ENCODE assay signal across 1 cellular context in the genomic region with DNA sequence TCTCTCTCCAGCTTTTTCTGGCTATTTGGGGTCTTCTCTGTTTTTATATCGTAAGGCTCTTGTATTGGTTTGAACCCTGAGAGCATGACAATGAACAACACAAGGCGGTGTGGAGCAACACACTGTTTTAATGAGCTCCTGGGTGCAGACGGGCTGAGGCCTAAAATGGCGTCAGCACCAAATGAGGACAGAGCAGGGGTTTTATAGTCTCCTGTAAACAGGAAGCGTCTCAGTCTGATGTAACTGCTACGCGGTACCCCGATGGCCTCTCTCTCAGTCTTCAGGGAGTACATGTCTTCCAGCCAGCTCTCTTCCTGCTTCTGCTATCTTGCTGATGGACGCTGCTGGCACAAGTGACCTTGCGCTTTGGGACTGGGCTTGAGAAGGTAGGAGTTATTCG.
TF ChIP-seq lines count a peak whose summit lies in the region.

No MANE protein-coding gene starts in this region.

TF ChIP-seq in K562, 482 proteins besides CTCF, POLR2A, EP300 and RAD21 (continued from another document and continues in another):
- TF ChIP-seq, protein P1, sequence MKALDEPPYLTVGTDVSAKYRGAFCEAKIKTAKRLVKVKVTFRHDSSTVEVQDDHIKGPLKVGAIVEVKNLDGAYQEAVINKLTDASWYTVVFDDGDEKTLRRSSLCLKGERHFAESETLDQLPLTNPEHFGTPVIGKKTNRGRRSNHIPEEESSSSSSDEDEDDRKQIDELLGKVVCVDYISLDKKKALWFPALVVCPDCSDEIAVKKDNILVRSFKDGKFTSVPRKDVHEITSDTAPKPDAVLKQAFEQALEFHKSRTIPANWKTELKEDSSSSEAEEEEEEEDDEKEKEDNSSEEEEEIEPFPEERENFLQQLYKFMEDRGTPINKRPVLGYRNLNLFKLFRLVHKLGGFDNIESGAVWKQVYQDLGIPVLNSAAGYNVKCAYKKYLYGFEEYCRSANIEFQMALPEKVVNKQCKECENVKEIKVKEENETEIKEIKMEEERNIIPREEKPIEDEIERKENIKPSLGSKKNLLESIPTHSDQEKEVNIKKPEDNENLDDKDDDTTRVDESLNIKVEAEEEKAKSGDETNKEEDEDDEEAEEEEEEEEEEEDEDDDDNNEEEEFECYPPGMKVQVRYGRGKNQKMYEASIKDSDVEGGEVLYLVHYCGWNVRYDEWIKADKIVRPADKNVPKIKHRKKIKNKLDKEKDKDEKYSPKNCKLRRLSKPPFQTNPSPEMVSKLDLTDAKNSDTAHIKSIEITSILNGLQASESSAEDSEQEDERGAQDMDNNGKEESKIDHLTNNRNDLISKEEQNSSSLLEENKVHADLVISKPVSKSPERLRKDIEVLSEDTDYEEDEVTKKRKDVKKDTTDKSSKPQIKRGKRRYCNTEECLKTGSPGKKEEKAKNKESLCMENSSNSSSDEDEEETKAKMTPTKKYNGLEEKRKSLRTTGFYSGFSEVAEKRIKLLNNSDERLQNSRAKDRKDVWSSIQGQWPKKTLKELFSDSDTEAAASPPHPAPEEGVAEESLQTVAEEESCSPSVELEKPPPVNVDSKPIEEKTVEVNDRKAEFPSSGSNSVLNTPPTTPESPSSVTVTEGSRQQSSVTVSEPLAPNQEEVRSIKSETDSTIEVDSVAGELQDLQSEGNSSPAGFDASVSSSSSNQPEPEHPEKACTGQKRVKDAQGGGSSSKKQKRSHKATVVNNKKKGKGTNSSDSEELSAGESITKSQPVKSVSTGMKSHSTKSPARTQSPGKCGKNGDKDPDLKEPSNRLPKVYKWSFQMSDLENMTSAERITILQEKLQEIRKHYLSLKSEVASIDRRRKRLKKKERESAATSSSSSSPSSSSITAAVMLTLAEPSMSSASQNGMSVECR (CRISPR knock-in tag; IDR thresholded peaks at IDR 0.05): no peak
- no peak for TF ChIP-seq ATF1 (CRISPR knock-in tag; IDR thresholded peaks at IDR 0.05)
- 0 out of 2 replicates have a peak, but pooled peaks have one; percentile 22 for TF ChIP-seq ATF1 (tag; IDR thresholded peaks at IDR 0.05)
- TF ChIP-seq, protein P2, sequence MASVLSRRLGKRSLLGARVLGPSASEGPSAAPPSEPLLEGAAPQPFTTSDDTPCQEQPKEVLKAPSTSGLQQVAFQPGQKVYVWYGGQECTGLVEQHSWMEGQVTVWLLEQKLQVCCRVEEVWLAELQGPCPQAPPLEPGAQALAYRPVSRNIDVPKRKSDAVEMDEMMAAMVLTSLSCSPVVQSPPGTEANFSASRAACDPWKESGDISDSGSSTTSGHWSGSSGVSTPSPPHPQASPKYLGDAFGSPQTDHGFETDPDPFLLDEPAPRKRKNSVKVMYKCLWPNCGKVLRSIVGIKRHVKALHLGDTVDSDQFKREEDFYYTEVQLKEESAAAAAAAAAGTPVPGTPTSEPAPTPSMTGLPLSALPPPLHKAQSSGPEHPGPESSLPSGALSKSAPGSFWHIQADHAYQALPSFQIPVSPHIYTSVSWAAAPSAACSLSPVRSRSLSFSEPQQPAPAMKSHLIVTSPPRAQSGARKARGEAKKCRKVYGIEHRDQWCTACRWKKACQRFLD (CRISPR knock-in tag; IDR thresholded peaks at IDR 0.05): peak; percentile 71; the same call in 1 of the 2 replicates
- TF ChIP-seq RBM22 (IDR thresholded peaks at IDR 0.05; ENCODE audit: low read depth, low read length, poor library complexity, severe bottlenecking): no peak
- TF ChIP-seq, protein P3, sequence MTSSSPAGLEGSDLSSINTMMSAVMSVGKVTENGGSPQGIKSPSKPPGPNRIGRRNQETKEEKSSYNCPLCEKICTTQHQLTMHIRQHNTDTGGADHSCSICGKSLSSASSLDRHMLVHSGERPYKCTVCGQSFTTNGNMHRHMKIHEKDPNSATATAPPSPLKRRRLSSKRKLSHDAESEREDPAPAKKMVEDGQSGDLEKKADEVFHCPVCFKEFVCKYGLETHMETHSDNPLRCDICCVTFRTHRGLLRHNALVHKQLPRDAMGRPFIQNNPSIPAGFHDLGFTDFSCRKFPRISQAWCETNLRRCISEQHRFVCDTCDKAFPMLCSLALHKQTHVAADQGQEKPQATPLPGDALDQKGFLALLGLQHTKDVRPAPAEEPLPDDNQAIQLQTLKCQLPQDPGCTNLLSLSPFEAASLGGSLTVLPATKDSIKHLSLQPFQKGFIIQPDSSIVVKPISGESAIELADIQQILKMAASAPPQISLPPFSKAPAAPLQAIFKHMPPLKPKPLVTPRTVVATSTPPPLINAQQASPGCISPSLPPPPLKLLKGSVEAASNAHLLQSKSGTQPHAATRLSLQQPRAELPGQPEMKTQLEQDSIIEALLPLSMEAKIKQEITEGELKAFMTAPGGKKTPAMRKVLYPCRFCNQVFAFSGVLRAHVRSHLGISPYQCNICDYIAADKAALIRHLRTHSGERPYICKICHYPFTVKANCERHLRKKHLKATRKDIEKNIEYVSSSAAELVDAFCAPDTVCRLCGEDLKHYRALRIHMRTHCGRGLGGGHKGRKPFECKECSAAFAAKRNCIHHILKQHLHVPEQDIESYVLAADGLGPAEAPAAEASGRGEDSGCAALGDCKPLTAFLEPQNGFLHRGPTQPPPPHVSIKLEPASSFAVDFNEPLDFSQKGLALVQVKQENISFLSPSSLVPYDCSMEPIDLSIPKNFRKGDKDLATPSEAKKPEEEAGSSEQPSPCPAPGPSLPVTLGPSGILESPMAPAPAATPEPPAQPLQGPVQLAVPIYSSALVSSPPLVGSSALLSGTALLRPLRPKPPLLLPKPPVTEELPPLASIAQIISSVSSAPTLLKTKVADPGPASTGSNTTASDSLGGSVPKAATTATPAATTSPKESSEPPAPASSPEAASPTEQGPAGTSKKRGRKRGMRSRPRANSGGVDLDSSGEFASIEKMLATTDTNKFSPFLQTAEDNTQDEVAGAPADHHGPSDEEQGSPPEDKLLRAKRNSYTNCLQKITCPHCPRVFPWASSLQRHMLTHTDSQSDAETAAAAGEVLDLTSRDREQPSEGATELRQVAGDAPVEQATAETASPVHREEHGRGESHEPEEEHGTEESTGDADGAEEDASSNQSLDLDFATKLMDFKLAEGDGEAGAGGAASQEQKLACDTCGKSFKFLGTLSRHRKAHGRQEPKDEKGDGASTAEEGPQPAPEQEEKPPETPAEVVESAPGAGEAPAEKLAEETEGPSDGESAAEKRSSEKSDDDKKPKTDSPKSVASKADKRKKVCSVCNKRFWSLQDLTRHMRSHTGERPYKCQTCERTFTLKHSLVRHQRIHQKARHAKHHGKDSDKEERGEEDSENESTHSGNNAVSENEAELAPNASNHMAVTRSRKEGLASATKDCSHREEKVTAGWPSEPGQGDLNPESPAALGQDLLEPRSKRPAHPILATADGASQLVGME (CRISPR knock-in tag; IDR thresholded peaks at IDR 0.05): no peak
- no peak for TF ChIP-seq PTTG1 (tag; IDR thresholded peaks at IDR 0.05; ENCODE audit: low read depth)
- TF ChIP-seq ZNF583 (CRISPR knock-in tag; IDR thresholded peaks at IDR 0.05): peak; percentile 43; the same call in 1 of the 2 replicates
- no peak for TF ChIP-seq SAP30 (IDR thresholded peaks at IDR 0.05; ENCODE audit: borderline replicate concordance, insufficient read depth, low read depth, low read length, poor library complexity, severe bottlenecking)
- TF ChIP-seq RFX1 (IDR thresholded peaks at IDR 0.05): no peak
- TF ChIP-seq MYBL2 (IDR thresholded peaks at IDR 0.05; ENCODE audit: low read depth): no peak
- no peak for TF ChIP-seq MYBL2 (CRISPR knock-in tag; IDR thresholded peaks at IDR 0.05; ENCODE audit: borderline replicate concordance)
- no peak for TF ChIP-seq KLF13 (tag; IDR thresholded peaks at IDR 0.05; ENCODE audit: borderline replicate concordance, low read depth)
- TF ChIP-seq, protein P4, sequence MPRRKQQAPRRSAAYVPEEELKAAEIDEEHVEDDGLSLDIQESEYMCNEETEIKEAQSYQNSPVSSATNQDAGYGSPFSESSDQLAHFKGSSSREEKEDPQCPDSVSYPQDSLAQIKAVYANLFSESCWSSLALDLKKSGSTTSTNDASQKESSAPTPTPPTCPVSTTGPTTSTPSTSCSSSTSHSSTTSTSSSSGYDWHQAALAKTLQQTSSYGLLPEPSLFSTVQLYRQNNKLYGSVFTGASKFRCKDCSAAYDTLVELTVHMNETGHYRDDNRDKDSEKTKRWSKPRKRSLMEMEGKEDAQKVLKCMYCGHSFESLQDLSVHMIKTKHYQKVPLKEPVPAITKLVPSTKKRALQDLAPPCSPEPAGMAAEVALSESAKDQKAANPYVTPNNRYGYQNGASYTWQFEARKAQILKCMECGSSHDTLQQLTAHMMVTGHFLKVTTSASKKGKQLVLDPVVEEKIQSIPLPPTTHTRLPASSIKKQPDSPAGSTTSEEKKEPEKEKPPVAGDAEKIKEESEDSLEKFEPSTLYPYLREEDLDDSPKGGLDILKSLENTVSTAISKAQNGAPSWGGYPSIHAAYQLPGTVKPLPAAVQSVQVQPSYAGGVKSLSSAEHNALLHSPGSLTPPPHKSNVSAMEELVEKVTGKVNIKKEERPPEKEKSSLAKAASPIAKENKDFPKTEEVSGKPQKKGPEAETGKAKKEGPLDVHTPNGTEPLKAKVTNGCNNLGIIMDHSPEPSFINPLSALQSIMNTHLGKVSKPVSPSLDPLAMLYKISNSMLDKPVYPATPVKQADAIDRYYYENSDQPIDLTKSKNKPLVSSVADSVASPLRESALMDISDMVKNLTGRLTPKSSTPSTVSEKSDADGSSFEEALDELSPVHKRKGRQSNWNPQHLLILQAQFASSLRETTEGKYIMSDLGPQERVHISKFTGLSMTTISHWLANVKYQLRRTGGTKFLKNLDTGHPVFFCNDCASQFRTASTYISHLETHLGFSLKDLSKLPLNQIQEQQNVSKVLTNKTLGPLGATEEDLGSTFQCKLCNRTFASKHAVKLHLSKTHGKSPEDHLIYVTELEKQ (CRISPR knock-in tag; IDR thresholded peaks at IDR 0.05): no peak
- no peak for TF ChIP-seq STAT5B (CRISPR knock-in tag; IDR thresholded peaks at IDR 0.05)
- TF ChIP-seq EGR1 (conservative IDR thresholded peaks at IDR 0.05): no peak
- TF ChIP-seq, protein P5, sequence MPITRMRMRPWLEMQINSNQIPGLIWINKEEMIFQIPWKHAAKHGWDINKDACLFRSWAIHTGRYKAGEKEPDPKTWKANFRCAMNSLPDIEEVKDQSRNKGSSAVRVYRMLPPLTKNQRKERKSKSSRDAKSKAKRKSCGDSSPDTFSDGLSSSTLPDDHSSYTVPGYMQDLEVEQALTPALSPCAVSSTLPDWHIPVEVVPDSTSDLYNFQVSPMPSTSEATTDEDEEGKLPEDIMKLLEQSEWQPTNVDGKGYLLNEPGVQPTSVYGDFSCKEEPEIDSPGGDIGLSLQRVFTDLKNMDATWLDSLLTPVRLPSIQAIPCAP (CRISPR knock-in tag; IDR thresholded peaks at IDR 0.05; ENCODE audit: borderline replicate concordance): no peak
- no peak for TF ChIP-seq PYGO2 (tag; IDR thresholded peaks at IDR 0.05)
- no peak for TF ChIP-seq RUNX1 (IDR thresholded peaks at IDR 0.05; ENCODE audit: low read depth)
- no peak for TF ChIP-seq ZNF146 (CRISPR knock-in tag; IDR thresholded peaks at IDR 0.05; ENCODE audit: unreplicated experiment)
- TF ChIP-seq, protein P6, sequence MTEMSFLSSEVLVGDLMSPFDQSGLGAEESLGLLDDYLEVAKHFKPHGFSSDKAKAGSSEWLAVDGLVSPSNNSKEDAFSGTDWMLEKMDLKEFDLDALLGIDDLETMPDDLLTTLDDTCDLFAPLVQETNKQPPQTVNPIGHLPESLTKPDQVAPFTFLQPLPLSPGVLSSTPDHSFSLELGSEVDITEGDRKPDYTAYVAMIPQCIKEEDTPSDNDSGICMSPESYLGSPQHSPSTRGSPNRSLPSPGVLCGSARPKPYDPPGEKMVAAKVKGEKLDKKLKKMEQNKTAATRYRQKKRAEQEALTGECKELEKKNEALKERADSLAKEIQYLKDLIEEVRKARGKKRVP (CRISPR knock-in tag; IDR thresholded peaks at IDR 0.05): peak; percentile 65
- TF ChIP-seq PHF8 (IDR thresholded peaks at IDR 0.05; ENCODE audit: borderline replicate concordance, low read length): no peak
- TF ChIP-seq POLR3A (IDR thresholded peaks at IDR 0.05; ENCODE audit: borderline replicate concordance, extremely low read depth, insufficient read depth, insufficient read length): no peak
- no peak for TF ChIP-seq OTX1 (CRISPR knock-in tag; IDR thresholded peaks at IDR 0.05)
- TF ChIP-seq ZNF311 (CRISPR knock-in tag; IDR thresholded peaks at IDR 0.05): peak; percentile 81
- TF ChIP-seq CTBP1 (IDR thresholded peaks at IDR 0.05; ENCODE audit: borderline replicate concordance): no peak
- TF ChIP-seq, protein P7, sequence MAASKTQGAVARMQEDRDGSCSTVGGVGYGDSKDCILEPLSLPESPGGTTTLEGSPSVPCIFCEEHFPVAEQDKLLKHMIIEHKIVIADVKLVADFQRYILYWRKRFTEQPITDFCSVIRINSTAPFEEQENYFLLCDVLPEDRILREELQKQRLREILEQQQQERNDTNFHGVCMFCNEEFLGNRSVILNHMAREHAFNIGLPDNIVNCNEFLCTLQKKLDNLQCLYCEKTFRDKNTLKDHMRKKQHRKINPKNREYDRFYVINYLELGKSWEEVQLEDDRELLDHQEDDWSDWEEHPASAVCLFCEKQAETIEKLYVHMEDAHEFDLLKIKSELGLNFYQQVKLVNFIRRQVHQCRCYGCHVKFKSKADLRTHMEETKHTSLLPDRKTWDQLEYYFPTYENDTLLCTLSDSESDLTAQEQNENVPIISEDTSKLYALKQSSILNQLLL (CRISPR knock-in tag; IDR thresholded peaks at IDR 0.05; ENCODE audit: borderline replicate concordance): no peak
- peak; percentile 51; the same call in 1 of the 2 replicates for TF ChIP-seq NFRKB (IDR thresholded peaks at IDR 0.05; ENCODE audit: low read depth)
- TF ChIP-seq HNRNPUL1 (IDR thresholded peaks at IDR 0.05; ENCODE audit: low read length): no peak
- TF ChIP-seq, protein P8, sequence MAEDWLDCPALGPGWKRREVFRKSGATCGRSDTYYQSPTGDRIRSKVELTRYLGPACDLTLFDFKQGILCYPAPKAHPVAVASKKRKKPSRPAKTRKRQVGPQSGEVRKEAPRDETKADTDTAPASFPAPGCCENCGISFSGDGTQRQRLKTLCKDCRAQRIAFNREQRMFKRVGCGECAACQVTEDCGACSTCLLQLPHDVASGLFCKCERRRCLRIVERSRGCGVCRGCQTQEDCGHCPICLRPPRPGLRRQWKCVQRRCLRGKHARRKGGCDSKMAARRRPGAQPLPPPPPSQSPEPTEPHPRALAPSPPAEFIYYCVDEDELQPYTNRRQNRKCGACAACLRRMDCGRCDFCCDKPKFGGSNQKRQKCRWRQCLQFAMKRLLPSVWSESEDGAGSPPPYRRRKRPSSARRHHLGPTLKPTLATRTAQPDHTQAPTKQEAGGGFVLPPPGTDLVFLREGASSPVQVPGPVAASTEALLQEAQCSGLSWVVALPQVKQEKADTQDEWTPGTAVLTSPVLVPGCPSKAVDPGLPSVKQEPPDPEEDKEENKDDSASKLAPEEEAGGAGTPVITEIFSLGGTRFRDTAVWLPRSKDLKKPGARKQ (CRISPR knock-in tag; IDR thresholded peaks at IDR 0.05): no peak
- peak; percentile 79 for TF ChIP-seq BACH1 (tag; IDR thresholded peaks at IDR 0.05)
- TF ChIP-seq, protein P9, sequence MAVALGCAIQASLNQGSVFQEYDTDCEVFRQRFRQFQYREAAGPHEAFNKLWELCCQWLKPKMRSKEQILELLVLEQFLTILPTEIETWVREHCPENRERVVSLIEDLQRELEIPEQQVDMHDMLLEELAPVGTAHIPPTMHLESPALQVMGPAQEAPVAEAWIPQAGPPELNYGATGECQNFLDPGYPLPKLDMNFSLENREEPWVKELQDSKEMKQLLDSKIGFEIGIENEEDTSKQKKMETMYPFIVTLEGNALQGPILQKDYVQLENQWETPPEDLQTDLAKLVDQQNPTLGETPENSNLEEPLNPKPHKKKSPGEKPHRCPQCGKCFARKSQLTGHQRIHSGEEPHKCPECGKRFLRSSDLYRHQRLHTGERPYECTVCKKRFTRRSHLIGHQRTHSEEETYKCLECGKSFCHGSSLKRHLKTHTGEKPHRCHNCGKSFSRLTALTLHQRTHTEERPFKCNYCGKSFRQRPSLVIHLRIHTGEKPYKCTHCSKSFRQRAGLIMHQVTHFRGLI (CRISPR knock-in tag; IDR thresholded peaks at IDR 0.05): no peak
- TF ChIP-seq ZNF696 (CRISPR knock-in tag; conservative IDR thresholded peaks at IDR 0.05): no peak
- no peak for TF ChIP-seq GABPB2 (CRISPR knock-in tag; conservative IDR thresholded peaks at IDR 0.05)
- no peak for TF ChIP-seq U2AF1 (optimal IDR thresholded peaks at IDR 0.05; ENCODE audit: low read depth, low read length)
- TF ChIP-seq NR2C2 (CRISPR knock-in tag; IDR thresholded peaks at IDR 0.05): no peak
- TF ChIP-seq NR2C2 (tag; IDR thresholded peaks at IDR 0.05): peak; percentile 48; the same call in 1 of the 2 replicates
